In the genomic region with DNA sequence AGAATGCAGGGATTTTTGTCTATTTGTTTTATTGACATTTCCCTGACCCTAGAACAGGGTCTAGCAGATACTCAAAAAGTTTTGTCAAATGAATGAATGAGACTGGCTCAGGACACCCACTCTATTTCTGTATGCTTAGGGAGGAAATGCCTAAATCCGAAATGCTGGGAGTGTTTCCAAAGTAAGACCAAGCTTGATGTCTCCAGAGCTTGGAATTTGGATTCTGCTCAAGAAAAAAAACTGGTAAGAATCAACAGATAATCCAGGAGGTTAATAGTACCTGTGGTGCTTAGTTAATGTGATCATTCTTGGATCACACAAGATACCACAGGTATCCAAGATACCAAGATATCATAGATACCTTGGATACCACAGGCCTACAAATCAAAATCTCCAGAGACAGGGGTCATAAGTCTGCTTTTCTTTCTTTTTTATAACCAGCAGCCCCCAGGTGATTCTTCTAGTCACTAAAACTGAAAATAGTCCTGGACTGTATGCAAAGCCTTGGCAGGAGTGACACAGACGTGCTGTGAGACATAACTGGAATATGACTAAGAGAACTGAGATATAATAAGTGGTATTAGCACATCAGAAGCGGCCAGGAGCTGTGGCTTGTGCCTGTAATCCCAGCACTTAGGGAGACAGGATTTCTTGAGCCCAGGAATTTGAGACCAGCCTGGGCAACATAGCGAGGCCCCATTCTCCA, we compare ENCODE assay signal across 9 cellular contexts. TPM values are rescaled to one million over a fixed set of nuclear protein-coding genes. Genes with fewer than 3 reads are reported as not detected.
A peak's percentile ranks its signal among the peaks of the same experiment; 100 is the strongest.
DNase-seq lines count a peak whose midpoint lies in the region; ATAC-seq, FAIRE-seq and TF ChIP-seq lines count a peak whose summit lies in the region.
"Had no signal": no experiment of that assay in that cellular context is flagged by ENCODE, and none has a peak within 500 bp of the region (broad histone marks: within the 10 kb centered on the region; RNA-seq: fewer than 3 reads in every experiment).

No MANE protein-coding gene starts in this region.

- peaks cover 20% of the 10 kb centered on the region for H3K4me1 ChIP-seq in ACC112 (ENCODE audit: control insufficient read depth, insufficient read depth, low read length, unreplicated experiment)

- H3K27ac ChIP-seq in ACC112 (ENCODE audit: low read depth, low read length): peak overlapping the region; percentile 26

- H3K79me2 ChIP-seq in ACC112 (ENCODE audit: control insufficient read depth, insufficient read depth, low read length, unreplicated experiment): no peaks in the 10 kb centered on the region

- ATAC-seq in GM21515 (IDR thresholded peaks at IDR 0.05; ENCODE audit: unreplicated experiment): peak; percentile 58
- ATAC-seq in left cardiac atrium: peak; percentile 85 to 95

- TF ChIP-seq CTCF in GM10266 (IDR thresholded peaks at IDR 0.05; ENCODE audit: control insufficient read depth, insufficient read depth, low read depth, missing control alignments): no peak
- no peak for TF ChIP-seq CTCF in GM13977 (IDR thresholded peaks at IDR 0.05; ENCODE audit: extremely low read depth, insufficient read depth, missing control alignments)

- no peaks in the 10 kb centered on the region for H3K36me3 ChIP-seq in ACC112 (ENCODE audit: insufficient read depth, low read length)

- FAIRE-seq in RCC 7860 (lab: Jason Lieb, UNC): peak; percentile 38

- peak; percentile 66 for DNase-seq in RCC 7860 (ENCODE audit: low spot score)
- peak; percentile 51 for DNase-seq in left cardiac atrium
- no peak for DNase-seq in NCI-H748 treated with DMSO at 0.1 percent for 48 hours (lab: John Stamatoyannopoulos, UW)
- DNase-seq in GM10266 (ENCODE audit: extremely low spot score): no peak
- DNase-seq in GM19240 (ENCODE audit: insufficient read length, low spot score): no peak
- no peak for DNase-seq in GM13977 (ENCODE audit: low spot score)
- DNase-seq: activated B cell treated with CpG ODN at 0.5 μM for 24 hours had no signal

- H2AFZ ChIP-seq in ACC112 (ENCODE audit: low read length, unreplicated experiment): no peak overlapping the region

- in situ Hi-C loops in GM13977 (cut with MboI; ENCODE audit: low pct_unique_long_range_greater_than_20kb, low sequenced_read_pairs, unreplicated experiment): no loop called here

- no peaks in the 10 kb centered on the region for H3K27me3 ChIP-seq in ACC112 (ENCODE audit: insufficient read depth, low read length)

- intact Hi-C loops in left cardiac atrium (cut with DNase I): no loop called here

- no peak overlapping the region for H3K4me3 ChIP-seq in ACC112 (ENCODE audit: low read depth, low read length)

RNA-seq across cellular contexts. Expression of a gene that starts 39.9 kb away (rescaled TPM):
- 10 to 100 TPM; 42.9 to 49.0 TPM for total RNA-seq in left cardiac atrium

Comparison
In these comparisons a context has a peak if more than half of its experiments do, and no peak if none do; other contexts are left out.
1. DNase-seq: peak in RCC 7860 (single experiment) and left cardiac atrium (single experiment); none in NCI-H748 treated with DMSO at 0.1 percent for 48 hours (single experiment), GM10266 (single experiment), GM19240 (single experiment) and GM13977 (single experiment).